ENCODE assay signal across 10 cellular contexts in the genomic region with DNA sequence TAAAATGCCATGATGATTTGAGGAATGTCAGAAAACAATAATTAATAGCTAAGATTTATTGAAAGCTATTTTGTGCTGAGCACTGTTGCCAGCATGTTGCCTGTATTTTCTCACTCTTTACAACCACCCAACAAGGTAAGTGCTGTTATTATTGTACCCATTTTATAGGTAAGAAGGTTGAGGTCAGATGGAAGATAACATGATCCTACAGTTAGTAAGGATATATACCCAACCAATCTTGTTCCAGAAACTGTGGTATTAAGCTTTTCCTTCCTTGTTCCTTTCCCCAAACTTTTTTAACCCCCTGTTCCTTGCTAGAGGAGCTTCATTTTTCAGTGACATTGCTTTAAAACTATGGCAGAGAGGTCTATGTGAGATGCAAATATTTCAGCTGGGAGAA.
"Had no signal": no experiment of that assay in that cellular context is flagged by ENCODE, and none has a peak within 500 bp of the region (broad histone marks: within the 10 kb centered on the region; RNA-seq: fewer than 3 reads in every experiment).

No MANE protein-coding gene starts in this region.

- H3K4me2 ChIP-seq: GM23338 had no signal

- H3K9me3 ChIP-seq: HAP-1 had no signal

- DNase-seq: GM23248, GOT3, H7, H9, HCEC 1CT, HFFc6 had no signal

- H3K4me3 ChIP-seq: GM23248, GM23338, HAP-1 had no signal

- H3K27ac ChIP-seq: GM23248 had no signal

- H2AFZ ChIP-seq: GM23248, GM23338 had no signal

- FAIRE-seq: H1 had no signal

- H3K36me3 ChIP-seq: HAP-1 had no signal

- H3K9ac ChIP-seq: GM23248 had no signal

- ATAC-seq: GM23338, HCT116 had no signal
